Comparison of ENCODE assay signal across 1 cellular context in genomic region chr4:7772708-7773385, GRCh38.
TF ChIP-seq lines count a peak whose summit lies in the region.

No MANE protein-coding gene starts in this region.

TF ChIP-seq in IMR-90, 13 proteins besides CTCF, POLR2A, EP300 and RAD21 (continued from another document):
- no peak for TF ChIP-seq ELK1 (IDR thresholded peaks at IDR 0.05; ENCODE audit: borderline replicate concordance, low read depth, low read length)
- TF ChIP-seq CEBPB (IDR thresholded peaks at IDR 0.05; ENCODE audit: low read depth, low read length), result no peak
- TF ChIP-seq FOS (IDR thresholded peaks at IDR 0.05; ENCODE audit: low read depth, low read length), result no peak
TF ChIP-seq in IMR-90: peak in this region for 0.
